Comparison of ENCODE assay signal across 1 cellular context in genomic region chr2:38301340-38301968, GRCh38.
TF ChIP-seq lines count a peak whose summit lies in the region.

No MANE protein-coding gene starts in this region.

TF ChIP-seq in GM12878, 131 proteins besides CTCF, POLR2A, EP300 and RAD21 (continued from another document):
- TF ChIP-seq SUPT20H (IDR thresholded peaks at IDR 0.05; ENCODE audit: borderline replicate concordance, control insufficient read depth, low read depth, low read length) (no peak), IKZF1 (conservative IDR thresholded peaks at IDR 0.05) (peak; percentile 54; the same call in 1 of the 2 replicates), EED (IDR thresholded peaks at IDR 0.05; ENCODE audit: low read depth) (peak; percentile 34; the same call in 1 of the 2 replicates), SMC3 (IDR thresholded peaks at IDR 0.05; ENCODE audit: borderline replicate concordance, low read length) (no peak), PRDM15 (CRISPR knock-in tag; IDR thresholded peaks at IDR 0.05) (no peak)
